Comparison of ENCODE assay signal across 1 cellular context in genomic region chr4:128854433-128854832, GRCh38.
TF ChIP-seq lines count a peak whose summit lies in the region.

No MANE protein-coding gene starts in this region.

TF ChIP-seq in GM23338, 12 proteins besides CTCF, POLR2A, EP300 and RAD21 (continued from another document):
- no peak for TF ChIP-seq REST (IDR thresholded peaks at IDR 0.05; ENCODE audit: unreplicated experiment)
- TF ChIP-seq ETS1 (IDR thresholded peaks at IDR 0.05), result no peak
